Comparison of ENCODE assay signal across 11 cellular contexts in genomic region chr21:33644383-33645074, GRCh38. TPM values are rescaled to one million over a fixed set of nuclear protein-coding genes. Genes with fewer than 3 reads are reported as not detected.
DNase-seq lines count a peak whose midpoint lies in the region; ATAC-seq, FAIRE-seq and TF ChIP-seq lines count a peak whose summit lies in the region.
"Had no signal": no experiment of that assay in that cellular context is flagged by ENCODE, and none has a peak within 500 bp of the region (broad histone marks: within the 10 kb centered on the region; RNA-seq: fewer than 3 reads in every experiment).

No MANE protein-coding gene starts in this region.

- CTCF ChIA-PET in A673 (lab: Charles Lee) (interaction anchor here (0.6 kb wide), 1 partner anchor 39 kb away, joined by 5 read pairs; no protein-coding TSS in a partner anchor), IMR-90 (lab: Yijun Ruan, JAX) (interaction anchor here (0.6 to 1.1 kb wide), 5 partner anchors 70 to 708 kb away, joined by 3 to 9 read pairs (median 3); no protein-coding TSS in a partner anchor)

- FAIRE-seq in GM19239 (lab: Jason Lieb, UNC), result no peak

- peak overlapping the region; percentile 87 for H3K4me2 ChIP-seq in IMR-90 (ENCODE audit: low read depth, low read length)

- no peak for TF ChIP-seq POLR2A in IMR-90 (IDR thresholded peaks at IDR 0.05; ENCODE audit: low read depth, low read length)
- TF ChIP-seq POLR2A in right lobe of liver (IDR thresholded peaks at IDR 0.05), result peak; percentile 76

- H3K9me3 ChIP-seq in A673 (ENCODE audit: low read depth, low read length, poor library complexity, severe bottlenecking), result no peaks in the 10 kb centered on the region
- H3K9me3 ChIP-seq in IMR-90 (ENCODE audit: control insufficient read depth, insufficient read depth, low read length), result no peaks in the 10 kb centered on the region
- H3K9me3 ChIP-seq in right lobe of liver, result no peaks in the 10 kb centered on the region
- H3K9me3 ChIP-seq: SJSA1 had no signal

- H2AFZ ChIP-seq in IMR-90 (replicated peaks; ENCODE audit: low read length, poor library complexity), result no peak overlapping the region

- H3K14ac ChIP-seq in IMR-90 (replicated peaks; ENCODE audit: low read depth, low read length), result no peak overlapping the region

- peak overlapping the region; percentile 88 for H3K27ac ChIP-seq in A673 (ENCODE audit: low read depth, low read length, poor library complexity, severe bottlenecking)
- H3K27ac ChIP-seq in IMR-90 (ENCODE audit: insufficient read depth, low read length), result peak overlapping the region; percentile 57; the same call in 1 of the 2 replicates
- peak overlapping the region; percentile 87 to 96 for H3K27ac ChIP-seq in coronary artery
- peak overlapping the region; percentile 75 to 87 (median 82) for H3K27ac ChIP-seq in right lobe of liver

- no peak for TF ChIP-seq CTCF in A673 (conservative IDR thresholded peaks at IDR 0.05; ENCODE audit: low read depth, low read length)
- no peak for TF ChIP-seq CTCF in IMR-90 (conservative IDR thresholded peaks at IDR 0.05; ENCODE audit: low read depth, low read length)
- TF ChIP-seq CTCF in coronary artery (IDR thresholded peaks at IDR 0.05), result no peak
- TF ChIP-seq CTCF in right lobe of liver (IDR thresholded peaks at IDR 0.05), result no peak

- H4K20me1 ChIP-seq in IMR-90 (ENCODE audit: insufficient read depth, low read length), result peaks cover 13% of the 10 kb centered on the region; the same call in 1 of the 2 replicates

- H4K8ac ChIP-seq in IMR-90 (ENCODE audit: low read depth in 2 of 2, low read length in 2 of 2), result no peak overlapping the region

- in situ Hi-C loops in IMR-90 (cut with MboI; ENCODE audit: low sequenced_read_pairs), result loop anchor here (10.0 kb wide), 1 partner anchor 240 kb away; no protein-coding TSS in a partner anchor

- dilution Hi-C loops in IMR-90 (cut with HindIII; ENCODE audit: low sequenced_read_pairs, unreplicated experiment), result no loop called here

- H2BK5ac ChIP-seq in IMR-90 (ENCODE audit: low read depth, low read length, poor library complexity, severe bottlenecking), result peak overlapping the region; percentile 67

- H3K9me1 ChIP-seq in IMR-90 (ENCODE audit: insufficient read depth, low read length), result peaks cover 3% of the 10 kb centered on the region

- no peak for TF ChIP-seq RAD21 in IMR-90 (IDR thresholded peaks at IDR 0.05; ENCODE audit: low read length)

- H3K23ac ChIP-seq in IMR-90 (ENCODE audit: low read depth, low read length), result no peak overlapping the region

- H3K56ac ChIP-seq in IMR-90 (ENCODE audit: extremely low read depth, insufficient read depth, low read length), result no peak overlapping the region

- 36% methylated on average over 4 of the region's 11 CpGs; no CpG with 5 or more reads in 1 of the 2 experiments for WGBS in IMR-90 (ENCODE audit: extremely low coverage in 2 of 2, insufficient read length in 1 of 2), 2 experiments
- 18% methylated on average over 11 of the region's 11 CpGs for WGBS in right lobe of liver (ENCODE audit: insufficient coverage, low coverage, low lambda C conversion rate, missing lambda C conversion rate)

- H2AK5ac ChIP-seq in IMR-90 (ENCODE audit: low read depth, low read length), result no peak overlapping the region

- BruUV-seq in A673 (replicated peaks; lab: Mats Ljungman, UMichigan) (no TSS peak), IMR-90 (replicated peaks; lab: Mats Ljungman, UMichigan) (no TSS peak)

- H2BK15ac ChIP-seq in IMR-90 (ENCODE audit: low read depth, low read length), result no peak overlapping the region

- no peak for ATAC-seq in IMR-90 (ENCODE audit: low read depth)
- ATAC-seq in right lobe of liver, result peak in 3 of 4 donors; percentile 1 to 29 (median 6)
- ATAC-seq in HG03095 (IDR thresholded peaks at IDR 0.05; ENCODE audit: unreplicated experiment), result no peak
- ATAC-seq in HG02840 (IDR thresholded peaks at IDR 0.05; ENCODE audit: low FRiP score, unreplicated experiment), result no peak

- peak overlapping the region; percentile 31; the same call in 1 of the 2 replicates for H3K9ac ChIP-seq in IMR-90 (ENCODE audit: low read depth, low read length)

- peak overlapping the region; percentile 3; the same call in 1 of the 2 replicates for H3K4ac ChIP-seq in IMR-90 (ENCODE audit: low read depth, low read length)

- H2BK20ac ChIP-seq in IMR-90 (ENCODE audit: low read depth, low read length), result no peak overlapping the region

- peak overlapping the region; percentile 82 for H3K4me3 ChIP-seq in A673 (ENCODE audit: low read depth, low read length, poor library complexity, severe bottlenecking)
- peak overlapping the region; percentile 96 for H3K4me3 ChIP-seq in IMR-90 (ENCODE audit: insufficient read depth, low read depth, low read length)
- peak overlapping the region; percentile 92 for H3K4me3 ChIP-seq in coronary artery
- H3K4me3 ChIP-seq in right lobe of liver, result peak overlapping the region; percentile 76 to 86 (median 85)

- H3K4me1 ChIP-seq in A673 (ENCODE audit: insufficient read depth, low read length, poor library complexity, severe bottlenecking) (peaks cover 21% of the 10 kb centered on the region), IMR-90 (ENCODE audit: control insufficient read depth, insufficient read depth, low read length) (peaks cover 7% of the 10 kb centered on the region; the same call in 1 of the 2 replicates), right lobe of liver (peaks cover 0 to 34% (median 14%) of the 10 kb centered on the region in 4 donors)

- no peak overlapping the region for H4K91ac ChIP-seq in IMR-90 (ENCODE audit: insufficient read depth, low read depth, low read length)

- no peak overlapping the region for H2AK9ac ChIP-seq in IMR-90 (replicated peaks; ENCODE audit: low read depth, low read length, poor library complexity)

- H3K27me3 ChIP-seq in A673 (replicated peaks; ENCODE audit: insufficient read depth, low read depth, low read length, poor library complexity) (no peaks in the 10 kb centered on the region), IMR-90 (ENCODE audit: control insufficient read depth, insufficient read depth, low read length) (no peaks in the 10 kb centered on the region), right lobe of liver (no peaks in the 10 kb centered on the region)
- H3K27me3 ChIP-seq: SJSA1 had no signal

- peak; percentile 75 for DNase-seq in A673 (ENCODE audit: low spot score)
- peak; percentile 66 for DNase-seq in IMR-90
- no peak for DNase-seq in coronary artery (ENCODE audit: low spot score)
- DNase-seq in right lobe of liver, result peak; percentile 40 to 74 (median 64)
- DNase-seq in GM19239 (ENCODE audit: insufficient read length, low spot score), result no peak
- DNase-seq in GM19240 (ENCODE audit: insufficient read length, low spot score), result no peak
- DNase-seq: activated effector memory CD4-positive, alpha-beta T cell treated with anti-CD3 and anti-CD28 coated beads, Interleukin-2, amount 50 U/mL, for 16 hours; CD4-positive, alpha-beta memory T cell had no signal

- H3K36me3 ChIP-seq in A673 (ENCODE audit: insufficient read depth, low read length, poor library complexity, severe bottlenecking) (no peaks in the 10 kb centered on the region), IMR-90 (ENCODE audit: control insufficient read depth, insufficient read depth, low read length) (no peaks in the 10 kb centered on the region), right lobe of liver (no peaks in the 10 kb centered on the region)

- no peak overlapping the region for H4K5ac ChIP-seq in IMR-90 (ENCODE audit: low read depth, low read length)

- H3K18ac ChIP-seq in IMR-90 (ENCODE audit: low read depth, low read length), result no peak overlapping the region

- H2BK120ac ChIP-seq in IMR-90 (ENCODE audit: low read depth, low read length), result no peak overlapping the region

- intact Hi-C loops in A673 (cut with micrococcal nuclease; ENCODE audit: unreplicated experiment), result loop anchor here (10.0 kb wide), 1 partner anchor 140 kb away; no protein-coding TSS in a partner anchor
- intact Hi-C loops in IMR-90 (cut with micrococcal nuclease), result loop anchor here (1.0 to 5.0 kb wide), 2 partner anchors 183 to 250 kb away; no protein-coding TSS in a partner anchor
- intact Hi-C loops in right lobe of liver (cut with DNase I), result no loop called here

- H3K79me1 ChIP-seq in IMR-90 (ENCODE audit: low read depth in 1 of 2, low read length in 2 of 2), result peaks cover 15 to 69% of the 10 kb centered on the region in 2 experiments

- POLR2A ChIA-PET in A673 (lab: Charles Lee; ENCODE audit: low non-redundant PET), result interaction anchor here (0.9 kb wide), 1 partner anchor 572 kb away, joined by 3 read pairs; no protein-coding TSS in a partner anchor
- POLR2A ChIA-PET in IMR-90 (lab: Charles Lee; ENCODE audit: unreplicated experiment), result no interaction called here

TF ChIP-seq in IMR-90, 13 proteins besides CTCF, POLR2A, EP300 and RAD21 (continues in another document):
- TF ChIP-seq ELK1 (IDR thresholded peaks at IDR 0.05; ENCODE audit: borderline replicate concordance, low read depth, low read length) (no peak), MXI1 (IDR thresholded peaks at IDR 0.05; ENCODE audit: borderline replicate concordance, low read depth, low read length) (0 out of 2 replicates have a peak, but pooled peaks have one; percentile 16), RCOR1 (IDR thresholded peaks at IDR 0.05; ENCODE audit: insufficient replicate concordance, low read length) (no peak)

RNA-seq across cellular contexts. Expression of gene ITSN1, which starts 2.2 kb away (rescaled TPM):
- total RNA-seq in A673 (2021) (54.2 and 57.2 TPM in 2 replicates), IMR-90 (2012; rRNA removed) (56.4 and 62.0 TPM in 2 replicates), right lobe of liver (10 to 100 TPM; 27.8 to 63.1 (median 33.8) TPM)
- 40.3 and 45.4 TPM in 2 replicates for polyA plus RNA-seq in IMR-90 (2012; rRNA removed)
- 25.6 and 29.6 TPM in 2 replicates for polyA plus RNA-seq in IMR-90 (2012; cell fraction: cytosol; rRNA removed)
- polyA plus RNA-seq in IMR-90 (2012; cell fraction: nucleus; rRNA removed; ENCODE audit: low replicate concordance), result 68.1 and 155 TPM in 2 replicates

RNA-seq across cellular contexts. Expression of gene CRYZL1, which starts 3.0 kb away (rescaled TPM):
- total RNA-seq in A673 (2021), result 46.6 and 55.7 TPM in 2 replicates
- 19.9 and 23.1 TPM in 2 replicates for total RNA-seq in IMR-90 (2012; rRNA removed)
- polyA plus RNA-seq in IMR-90 (2012; rRNA removed), result 23.7 and 28.5 TPM in 2 replicates
- polyA plus RNA-seq in IMR-90 (2012; cell fraction: cytosol; rRNA removed), result 6.0 and 13.5 TPM in 2 replicates
- polyA plus RNA-seq in IMR-90 (2012; cell fraction: nucleus; rRNA removed; ENCODE audit: low replicate concordance), result 4.7 and 68.1 TPM in 2 replicates
- 10 to 100 TPM in 4 of 6 experiments, 1 to 10 TPM in 2; 9.7 to 16.3 (median 13.2) TPM for total RNA-seq in right lobe of liver

RNA-seq across cellular contexts. Expression of gene DONSON, which starts 56.0 kb away (rescaled TPM):
- total RNA-seq in A673 (2021) (42.6 and 48.5 TPM in 2 replicates), IMR-90 (2012; rRNA removed) (14.3 and 16.7 TPM in 2 replicates), right lobe of liver (10 to 100 TPM in 2 of 6 experiments, 1 to 10 TPM in 4; 6.0 to 13.7 (median 8.4) TPM)
- 16.6 and 17.2 TPM in 2 replicates for polyA plus RNA-seq in IMR-90 (2012; rRNA removed)
- polyA plus RNA-seq in IMR-90 (2012; cell fraction: cytosol; rRNA removed), result 4.2 and 5.7 TPM in 2 replicates
- 7.1 and 32.4 TPM in 2 replicates for polyA plus RNA-seq in IMR-90 (2012; cell fraction: nucleus; rRNA removed; ENCODE audit: low replicate concordance)

Comparison
In these comparisons a context has a peak if more than half of its experiments do, and no peak if none do; other contexts are left out.
1. DNase-seq: peak in A673 (single experiment), IMR-90 (single experiment) and right lobe of liver (3 of 3); none in coronary artery (single experiment), GM19239 (single experiment) and GM19240 (single experiment).
2. ATAC-seq: peak in right lobe of liver (3 of 4); none in IMR-90 (single experiment), HG03095 (single experiment) and HG02840 (single experiment).
3. intact Hi-C loops: an anchor here in A673 (10.0 kb wide) and IMR-90 (1.0 to 5.0 kb wide); none called in right lobe of liver.
4. Peak in every context shown above with its lines, with median percentiles within 50 percentile points of each other: H3K27ac ChIP-seq and H3K4me3 ChIP-seq.